Comparison of ENCODE assay signal across 9 cellular contexts in the genomic region with DNA sequence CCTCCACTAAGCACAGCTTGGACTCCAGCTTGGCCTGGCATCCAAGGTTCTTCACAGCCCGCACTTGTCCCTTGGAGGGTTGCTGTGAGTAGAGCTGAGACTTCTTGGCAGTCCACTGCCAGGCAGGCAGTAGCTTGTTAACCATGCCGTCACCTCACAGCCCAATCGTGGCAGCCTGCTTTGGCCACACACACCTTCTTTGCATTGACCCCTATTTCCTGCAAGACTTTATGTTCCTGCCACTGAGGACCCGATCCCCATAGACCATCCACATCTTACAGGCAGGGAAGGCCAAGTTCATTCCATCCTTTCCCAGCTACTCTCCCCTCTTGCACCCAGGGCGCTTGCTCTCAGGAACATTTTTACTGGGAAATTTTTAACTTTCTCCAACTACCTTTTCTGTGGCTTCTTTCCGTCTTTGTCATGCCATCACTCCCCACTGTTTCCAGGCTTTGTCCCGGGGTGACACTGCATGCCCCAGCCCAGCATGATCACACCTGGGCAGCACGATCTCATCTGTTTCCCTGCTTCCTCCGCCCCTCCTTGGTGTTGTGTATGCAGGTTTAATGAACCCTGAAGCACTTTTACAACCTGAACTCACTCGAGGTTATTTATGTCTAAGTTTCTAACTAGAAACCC. TPM values are rescaled to one million over a fixed set of nuclear protein-coding genes. Genes with fewer than 3 reads are reported as not detected.
DNase-seq lines count a peak whose midpoint lies in the region; ATAC-seq and TF ChIP-seq lines count a peak whose summit lies in the region.
"Had no signal": no experiment of that assay in that cellular context is flagged by ENCODE, and none has a peak within 500 bp of the region (broad histone marks: within the 10 kb centered on the region; RNA-seq: fewer than 3 reads in every experiment).

No MANE protein-coding gene starts in this region.

- peak overlapping the region; percentile 90 for H3K27ac ChIP-seq in cardiac muscle cell
- peak overlapping the region in 3 of 4 donors; percentile 0 to 67 (median 50) for H3K27ac ChIP-seq in upper lobe of left lung
- H3K27ac ChIP-seq: KMS-11 had no signal

- H3K4me3 ChIP-seq in cardiac muscle cell (no peak overlapping the region), upper lobe of left lung (no peak overlapping the region)

- H3K27me3 ChIP-seq in cardiac muscle cell (no peaks in the 10 kb centered on the region), upper lobe of left lung (no peaks in the 10 kb centered on the region)

- H3K4me1 ChIP-seq in cardiac muscle cell (ENCODE audit: low read depth) (peaks cover 54% of the 10 kb centered on the region), upper lobe of left lung (peaks cover 18 to 41% (median 26%) of the 10 kb centered on the region in 4 donors)

- peak overlapping the region; percentile 37 for H3K27ac Mint-ChIP-seq in activated T-helper 17 cell treated with anti-CD3 and anti-CD28 coated beads, Interleukin-2, amount 50 U/mL, for 72 hours

- H3K27me3 Mint-ChIP-seq in activated T-helper 17 cell treated with anti-CD3 and anti-CD28 coated beads, Interleukin-2, amount 50 U/mL, for 72 hours: no peaks in the 10 kb centered on the region

- no peak for ATAC-seq in left ventricle myocardium superior
- no peak for ATAC-seq in activated T-helper 17 cell treated with anti-CD3 and anti-CD28 coated beads, Interleukin-2, amount 50 U/mL, for 72 hours (replicated peaks)
- no peak for ATAC-seq in upper lobe of left lung (ENCODE audit: low FRiP score in 2 of 2)
- no peak for ATAC-seq in HG02759 (IDR thresholded peaks at IDR 0.05; ENCODE audit: unreplicated experiment)

- intact Hi-C loops in left ventricle myocardium superior (cut with micrococcal nuclease): no loop called here

- no peak overlapping the region for H3K4me3 Mint-ChIP-seq in activated T-helper 17 cell treated with anti-CD3 and anti-CD28 coated beads, Interleukin-2, amount 50 U/mL, for 72 hours

- DNase-seq in cardiac muscle cell (ENCODE audit: low read depth in 1 of 2, low spot score in 1 of 2): no peak
- DNase-seq in left ventricle myocardium superior: no peak
- peak; percentile 98 for DNase-seq in left kidney (ENCODE audit: low read depth, low spot score)
- no peak for DNase-seq in upper lobe of left lung
- no peak for DNase-seq in HUDEP-2 (lab: John Stamatoyannopoulos, UW; ENCODE audit: unreplicated experiment in 76 of 76)
- DNase-seq in MV-4-11 (lab: John Stamatoyannopoulos, UW): no peak

- no peak for TF ChIP-seq CTCF in cardiac muscle cell (IDR thresholded peaks at IDR 0.05; ENCODE audit: low read depth, low read length)
- TF ChIP-seq CTCF in upper lobe of left lung (IDR thresholded peaks at IDR 0.05): no peak

- peaks cover 59% of the 10 kb centered on the region for H3K36me3 Mint-ChIP-seq in activated T-helper 17 cell treated with anti-CD3 and anti-CD28 coated beads, Interleukin-2, amount 50 U/mL, for 72 hours (ENCODE audit: low read depth)

- no peak for TF ChIP-seq POLR2A in upper lobe of left lung (IDR thresholded peaks at IDR 0.05)

- H3K36me3 ChIP-seq in cardiac muscle cell: peaks cover 32% of the 10 kb centered on the region
- peaks cover 29 to 57% (median 51%) of the 10 kb centered on the region in 4 donors for H3K36me3 ChIP-seq in upper lobe of left lung

- H3K9me3 Mint-ChIP-seq in activated T-helper 17 cell treated with anti-CD3 and anti-CD28 coated beads, Interleukin-2, amount 50 U/mL, for 72 hours: no peaks in the 10 kb centered on the region

- TF ChIP-seq EP300 in upper lobe of left lung (IDR thresholded peaks at IDR 0.05): no peak

- no peaks in the 10 kb centered on the region for H3K9me3 ChIP-seq in cardiac muscle cell (ENCODE audit: low read depth)
- no peaks in the 10 kb centered on the region for H3K9me3 ChIP-seq in upper lobe of left lung

- H3K4me1 Mint-ChIP-seq in activated T-helper 17 cell treated with anti-CD3 and anti-CD28 coated beads, Interleukin-2, amount 50 U/mL, for 72 hours: peaks cover 27% of the 10 kb centered on the region

- WGBS in upper lobe of left lung, 2 donors: 69 to 70% methylated on average over 10 of the region's 10 CpGs

RNA-seq across cellular contexts. Expression of a gene that starts 2.6 kb away (rescaled TPM):
- 246 and 281 TPM in 2 replicates for total RNA-seq in cardiac muscle cell
- 244 and 260 TPM in 2 replicates for polyA plus RNA-seq in cardiac muscle cell
- total RNA-seq in left ventricle myocardium superior: 175 TPM
- total RNA-seq in activated T-helper 17 cell treated with anti-CD3 and anti-CD28 coated beads, Interleukin-2, amount 50 U/mL, for 72 hours: 1 to 10 TPM; 4.0 to 4.7 TPM
- total RNA-seq in upper lobe of left lung: 1 to 10 TPM; 1.0 to 3.7 (median 1.5) TPM

RNA-seq across cellular contexts. Expression of a gene that starts 15.9 kb away (rescaled TPM):
- total RNA-seq in cardiac muscle cell: 168 and 360 TPM in 2 replicates
- 143 and 233 TPM in 2 replicates for polyA plus RNA-seq in cardiac muscle cell
- total RNA-seq in left ventricle myocardium superior: 191 TPM
- 100 to 1,000 TPM; 316 to 397 TPM for total RNA-seq in activated T-helper 17 cell treated with anti-CD3 and anti-CD28 coated beads, Interleukin-2, amount 50 U/mL, for 72 hours
- 100 to 1,000 TPM; 231 to 625 (median 265) TPM for total RNA-seq in upper lobe of left lung

RNA-seq across cellular contexts. Expression of a gene that starts 18.5 kb away (rescaled TPM):
- 29.5 and 60.8 TPM in 2 replicates for total RNA-seq in cardiac muscle cell
- polyA plus RNA-seq in cardiac muscle cell: 60.8 and 64.0 TPM in 2 replicates
- 44.5 TPM for total RNA-seq in left ventricle myocardium superior
- 10 to 100 TPM; 11.0 to 21.6 TPM for total RNA-seq in activated T-helper 17 cell treated with anti-CD3 and anti-CD28 coated beads, Interleukin-2, amount 50 U/mL, for 72 hours
- total RNA-seq in upper lobe of left lung: 10 to 100 TPM; 20.5 to 80.7 (median 33.9) TPM

RNA-seq across cellular contexts. Expression of a gene that starts 39.4 kb away (rescaled TPM):
- 1.2 and 1.4 TPM in 2 replicates for total RNA-seq in cardiac muscle cell
- polyA plus RNA-seq in cardiac muscle cell: 0.65 and 1.3 TPM in 2 replicates
- total RNA-seq in left ventricle myocardium superior: 0.97 TPM
- 1 to 10 TPM in 1 of 2 donors, under 1 TPM in 1; 0.11 to 1.2 TPM for total RNA-seq in activated T-helper 17 cell treated with anti-CD3 and anti-CD28 coated beads, Interleukin-2, amount 50 U/mL, for 72 hours
- total RNA-seq in upper lobe of left lung: 10 to 100 TPM in 1 of 6 donors, 1 to 10 TPM in 2, under 1 TPM in 1, not detected in 2; 0.59 to 21.6 (median 2.9) TPM

RNA-seq across cellular contexts. Expression of a gene that starts 40.6 kb away (rescaled TPM):
- 24.3 and 35.9 TPM in 2 replicates for total RNA-seq in cardiac muscle cell
- 16.1 and 31.1 TPM in 2 replicates for polyA plus RNA-seq in cardiac muscle cell
- 8.6 TPM for total RNA-seq in left ventricle myocardium superior
- 10 to 100 TPM; 65.9 to 82.5 TPM for total RNA-seq in activated T-helper 17 cell treated with anti-CD3 and anti-CD28 coated beads, Interleukin-2, amount 50 U/mL, for 72 hours
- total RNA-seq in upper lobe of left lung: 10 to 100 TPM; 19.0 to 84.7 (median 29.2) TPM

Comparison
In these comparisons a context has a peak if more than half of its experiments do, and no peak if none do; other contexts are left out.
1. RNA of a gene that starts 2.6 kb away (total RNA-seq): 246 to 281 TPM in cardiac muscle cell and 175 TPM in left ventricle myocardium superior (single experiment); 4.0 to 4.7 TPM in activated T-helper 17 cell treated with anti-CD3 and anti-CD28 coated beads, Interleukin-2, amount 50 U/mL, for 72 hours and 1.0 to 3.7 TPM in upper lobe of left lung; every median in the first group is over 10 times any median in the second.